Comparison of ENCODE assay signal across 13 cellular contexts in genomic region chr5:90881626-90882150, GRCh38.
A peak's percentile ranks its signal among the peaks of the same experiment; 100 is the strongest.
DNase-seq lines count a peak whose midpoint lies in the region; ATAC-seq and TF ChIP-seq lines count a peak whose summit lies in the region.
"Had no signal": no experiment of that assay in that cellular context is flagged by ENCODE, and none has a peak within 500 bp of the region (broad histone marks: within the 10 kb centered on the region; RNA-seq: fewer than 3 reads in every experiment).

No MANE protein-coding gene starts in this region.

- no peak for TF ChIP-seq CTCF in lower lobe of right lung (IDR thresholded peaks at IDR 0.05)

- intact Hi-C loops in lower lobe of right lung (cut with DNase I), result no loop called here

- no peaks in the 10 kb centered on the region for H3K9me3 ChIP-seq in HUES48 (ENCODE audit: control insufficient read depth, insufficient read depth, low read length)
- no peaks in the 10 kb centered on the region for H3K9me3 ChIP-seq in lower lobe of right lung
- H3K9me3 ChIP-seq: A549; BLaER1 treated with 17β-estradiol and CSF1 and Interleukin-3, amounts not matched to agents 10 nM and 100 nM had no signal

- ATAC-seq in lower lobe of right lung, result no peak
- ATAC-seq in HG02884 (IDR thresholded peaks at IDR 0.05; ENCODE audit: unreplicated experiment), result no peak
- ATAC-seq: A549 had no signal

- H3K36me3 ChIP-seq in HUES48 (ENCODE audit: control insufficient read depth, insufficient read depth, low read length) (0 out of 2 replicates have a peak, but pooled peaks cover 3% of the 10 kb centered on the region), lower lobe of right lung (no peaks in the 10 kb centered on the region)
- H3K36me3 ChIP-seq: BLaER1 treated with 17β-estradiol and CSF1 and Interleukin-3, amounts not matched to agents 10 nM and 100 nM had no signal

- no peaks in the 10 kb centered on the region for H3K27me3 ChIP-seq in HUES48 (ENCODE audit: control insufficient read depth, insufficient read depth, low read length)
- no peaks in the 10 kb centered on the region for H3K27me3 ChIP-seq in lower lobe of right lung (ENCODE audit: low read depth)
- H3K27me3 ChIP-seq: BLaER1 treated with 17β-estradiol and CSF1 and Interleukin-3, amounts not matched to agents 10 nM and 100 nM had no signal

- H3K4me3 ChIP-seq in HUES48 (ENCODE audit: low read depth, low read length), result 0 out of 2 replicates have a peak overlapping the region, but pooled peaks have one; percentile 28
- no peak overlapping the region for H3K4me3 ChIP-seq in lower lobe of right lung
- H3K4me3 ChIP-seq: A549; BLaER1 treated with 17β-estradiol and CSF1 and Interleukin-3, amounts not matched to agents 10 nM and 100 nM had no signal

- no peak overlapping the region for H3K9ac ChIP-seq in HUES48 (ENCODE audit: low read depth, low read length)
- H3K9ac ChIP-seq: BLaER1 treated with 17β-estradiol and CSF1 and Interleukin-3, amounts not matched to agents 10 nM and 100 nM had no signal

- DNase-seq in glomerular visceral epithelial cell (ENCODE audit: extremely low spot score) (peak; percentile 44), kidney tubule cell (ENCODE audit: low spot score) (peak; percentile 67), lower lobe of right lung (no peak), T1000 (lab: John Stamatoyannopoulos, UW) (no peak), AG08396 (ENCODE audit: low spot score) (no peak)
- DNase-seq: Calu3; CD4-positive, CD25-positive, alpha-beta regulatory T cell; DMS 273 treated with DMSO at 0.1 percent for 48 hours; IMR-90 had no signal

- H3K27ac ChIP-seq in HUES48 (ENCODE audit: low read depth, low read length) (peak overlapping the region; percentile 48), lower lobe of right lung (no peak overlapping the region)
- H3K27ac ChIP-seq: A549; BLaER1 treated with 17β-estradiol and CSF1 and Interleukin-3, amounts not matched to agents 10 nM and 100 nM had no signal

- H3K4me1 ChIP-seq in HUES48 (ENCODE audit: control insufficient read depth, insufficient read depth, low read length) (peaks cover 55% of the 10 kb centered on the region), lower lobe of right lung (peaks cover 29% of the 10 kb centered on the region)

Comparison
In these comparisons a context has a peak if more than half of its experiments do, and no peak if none do; other contexts are left out.
1. DNase-seq: peak in glomerular visceral epithelial cell (single experiment) and kidney tubule cell (single experiment); none in lower lobe of right lung (single experiment), T1000 (single experiment) and AG08396 (single experiment).